Comparison of ENCODE assay signal across 2 cellular contexts in genomic region chr6:129340983-129341382, GRCh38.
TF ChIP-seq lines count a peak whose summit lies in the region.

No MANE protein-coding gene starts in this region.

TF ChIP-seq in IMR-90, 13 proteins besides CTCF, POLR2A, EP300 and RAD21 (continued from another document):
- TF ChIP-seq, protein P1, sequence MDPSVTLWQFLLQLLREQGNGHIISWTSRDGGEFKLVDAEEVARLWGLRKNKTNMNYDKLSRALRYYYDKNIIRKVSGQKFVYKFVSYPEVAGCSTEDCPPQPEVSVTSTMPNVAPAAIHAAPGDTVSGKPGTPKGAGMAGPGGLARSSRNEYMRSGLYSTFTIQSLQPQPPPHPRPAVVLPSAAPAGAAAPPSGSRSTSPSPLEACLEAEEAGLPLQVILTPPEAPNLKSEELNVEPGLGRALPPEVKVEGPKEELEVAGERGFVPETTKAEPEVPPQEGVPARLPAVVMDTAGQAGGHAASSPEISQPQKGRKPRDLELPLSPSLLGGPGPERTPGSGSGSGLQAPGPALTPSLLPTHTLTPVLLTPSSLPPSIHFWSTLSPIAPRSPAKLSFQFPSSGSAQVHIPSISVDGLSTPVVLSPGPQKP (IDR thresholded peaks at IDR 0.05; ENCODE audit: borderline replicate concordance, low read depth, low read length) = no peak
- TF ChIP-seq USF2 (IDR thresholded peaks at IDR 0.05; ENCODE audit: low read depth, low read length) (no peak), FOS (IDR thresholded peaks at IDR 0.05; ENCODE audit: low read depth, low read length) (peak; percentile 55; the same call in 1 of the 2 replicates), BHLHE40 (IDR thresholded peaks at IDR 0.05; ENCODE audit: low read depth, low read length) (peak; percentile 35; the same call in 1 of the 2 replicates)

TF ChIP-seq in endothelial cell of umbilical vein, 7 proteins besides CTCF, POLR2A, EP300 and RAD21 (continued from another document):
- TF ChIP-seq FOS (IDR thresholded peaks at IDR 0.05; ENCODE audit: borderline replicate concordance, insufficient read depth, low read length) (peak; percentile 17), MYC (IDR thresholded peaks at IDR 0.05; ENCODE audit: low read depth, low read length) (no peak), JUN (IDR thresholded peaks at IDR 0.05; ENCODE audit: borderline replicate concordance, insufficient read depth, insufficient read length, low read depth) (peak; percentile 85)
